Comparison of ENCODE assay signal across 12 cellular contexts in genomic region chr1:236994450-236994849, GRCh38. TPM values are rescaled to one million over a fixed set of nuclear protein-coding genes. Genes with fewer than 3 reads are reported as not detected.
"Had no signal": no experiment of that assay in that cellular context is flagged by ENCODE, and none has a peak within 500 bp of the region (broad histone marks: within the 10 kb centered on the region; RNA-seq: fewer than 3 reads in every experiment).

No MANE protein-coding gene starts in this region.

- H3K4me1 ChIP-seq: HAP-1 had no signal

- H3K9ac ChIP-seq: GM23248 had no signal

- FAIRE-seq: H1, H54 had no signal

- ATAC-seq: GM23338, HCT116 had no signal

- H3K4me3 ChIP-seq: GM23248, GM23338, HAP-1 had no signal

- H3K27ac ChIP-seq: GM23248 had no signal

- H3K4me2 ChIP-seq: GM23338 had no signal

- H2AFZ ChIP-seq: GM23248, GM23338 had no signal

- H3K9me3 ChIP-seq: HAP-1 had no signal

- H3K36me3 ChIP-seq: HAP-1 had no signal

- DNase-seq: GM23248, GOT3, H7, H9, HCEC 1CT, HFFc6 had no signal

RNA-seq across cellular contexts. Expression of gene MT1HL1, which starts 9.8 kb away (rescaled TPM):
- total RNA-seq: GM23248, GM23338, H1, H4, H7, H9, HFFc6 had no signal
- polyA plus RNA-seq: GM23248, GM23338, H1 had no signal

RNA-seq across cellular contexts. Expression of gene RYR2, which starts 47.5 kb away (rescaled TPM):
- total RNA-seq: GM23248 had no signal
- polyA plus RNA-seq: GM23248 had no signal
